ENCODE assay signal across 10 cellular contexts in genomic region chr21:31772674-31773555, GRCh38.
DNase-seq lines count a peak whose midpoint lies in the region; ATAC-seq and TF ChIP-seq lines count a peak whose summit lies in the region.
"Had no signal": no experiment of that assay in that cellular context is flagged by ENCODE, and none has a peak within 500 bp of the region (broad histone marks: within the 10 kb centered on the region; RNA-seq: fewer than 3 reads in every experiment).

No MANE protein-coding gene starts in this region.

- DNase-seq in GM12865 (ENCODE audit: low read depth) = peak; percentile 71
- DNase-seq in GM20000 (ENCODE audit: low spot score) = peak; percentile 63
- DNase-seq in NCI-H1092 treated with DMSO at 0.1 percent for 48 hours (lab: John Stamatoyannopoulos, UW) = no peak
- DNase-seq in NCI-H2227 (lab: John Stamatoyannopoulos, UW; ENCODE audit: unreplicated experiment) = no peak
- DNase-seq in stimulated activated CD8-positive, alpha-beta memory T cell treated with anti-CD3 and anti-CD28 coated beads, Interleukin-4, amount 100 ng/mL, for 48 hours = no peak
- no peak for DNase-seq in GM03348 (ENCODE audit: low spot score)
- DNase-seq: CD8-positive, alpha-beta memory T cell had no signal

- H3K27ac ChIP-seq in OCI-LY1 (ENCODE audit: low read depth, low read length, poor library complexity, severe bottlenecking) = peak overlapping the region; percentile 99
- H3K27ac ChIP-seq: prostate gland had no signal

- no peaks in the 10 kb centered on the region for H3K79me2 ChIP-seq in OCI-LY1 (ENCODE audit: insufficient read depth, low read length)

- H3K9ac ChIP-seq in OCI-LY1 (ENCODE audit: low read length) = peak overlapping the region; percentile 46

- peak overlapping the region; percentile 42 for H3K4me2 ChIP-seq in OCI-LY1 (ENCODE audit: low read length)

- ATAC-seq in HG03097 (IDR thresholded peaks at IDR 0.05; ENCODE audit: low FRiP score, unreplicated experiment) = peak; percentile 80

- no peak overlapping the region for H3K4me3 ChIP-seq in GM12865 (ENCODE audit: low read depth, low read length)
- no peak overlapping the region for H3K4me3 ChIP-seq in OCI-LY1 (ENCODE audit: low read depth, low read length, poor library complexity, severe bottlenecking)
- H3K4me3 ChIP-seq: prostate gland had no signal

- H3F3A ChIP-seq in OCI-LY1 (ENCODE audit: insufficient read depth, low read length) = peaks cover 13% of the 10 kb centered on the region

- H3K36me3 ChIP-seq in OCI-LY1 (ENCODE audit: insufficient read depth, low read length) = no peaks in the 10 kb centered on the region
- H3K36me3 ChIP-seq: prostate gland had no signal

- no peak overlapping the region for H2AFZ ChIP-seq in OCI-LY1 (ENCODE audit: low read length)

- TF ChIP-seq CTCF in GM12865 (IDR thresholded peaks at IDR 0.05; ENCODE audit: insufficient read depth, low read depth, low read length, missing control alignments) = no peak
- TF ChIP-seq CTCF in GM20000 (IDR thresholded peaks at IDR 0.05; ENCODE audit: extremely low read depth, missing control alignments) = no peak
- TF ChIP-seq CTCF in OCI-LY1 (IDR thresholded peaks at IDR 0.05; ENCODE audit: low read length) = no peak

- peaks cover 20% of the 10 kb centered on the region for H3K4me1 ChIP-seq in OCI-LY1 (ENCODE audit: insufficient read depth, low read length, severe bottlenecking)
- H3K4me1 ChIP-seq: prostate gland had no signal

- no peaks in the 10 kb centered on the region for H4K20me1 ChIP-seq in OCI-LY1 (ENCODE audit: insufficient read depth, low read length)

- no peaks in the 10 kb centered on the region for H3K9me2 ChIP-seq in OCI-LY1 (ENCODE audit: low read depth, low read length)

- H3K27me3 ChIP-seq in OCI-LY1 (ENCODE audit: insufficient read depth, low read length) = no peaks in the 10 kb centered on the region

- no peaks in the 10 kb centered on the region for H3K9me3 ChIP-seq in OCI-LY1 (ENCODE audit: low read length)
- H3K9me3 ChIP-seq: prostate gland had no signal

Comparison
In these comparisons a context has a peak if more than half of its experiments do, and no peak if none do; other contexts are left out.
1. DNase-seq: peak in GM12865 (single experiment) and GM20000 (single experiment); none in NCI-H1092 treated with DMSO at 0.1 percent for 48 hours (single experiment), NCI-H2227 (single experiment), stimulated activated CD8-positive, alpha-beta memory T cell treated with anti-CD3 and anti-CD28 coated beads, Interleukin-4, amount 100 ng/mL, for 48 hours (single experiment) and GM03348 (single experiment).